In the genomic region with DNA sequence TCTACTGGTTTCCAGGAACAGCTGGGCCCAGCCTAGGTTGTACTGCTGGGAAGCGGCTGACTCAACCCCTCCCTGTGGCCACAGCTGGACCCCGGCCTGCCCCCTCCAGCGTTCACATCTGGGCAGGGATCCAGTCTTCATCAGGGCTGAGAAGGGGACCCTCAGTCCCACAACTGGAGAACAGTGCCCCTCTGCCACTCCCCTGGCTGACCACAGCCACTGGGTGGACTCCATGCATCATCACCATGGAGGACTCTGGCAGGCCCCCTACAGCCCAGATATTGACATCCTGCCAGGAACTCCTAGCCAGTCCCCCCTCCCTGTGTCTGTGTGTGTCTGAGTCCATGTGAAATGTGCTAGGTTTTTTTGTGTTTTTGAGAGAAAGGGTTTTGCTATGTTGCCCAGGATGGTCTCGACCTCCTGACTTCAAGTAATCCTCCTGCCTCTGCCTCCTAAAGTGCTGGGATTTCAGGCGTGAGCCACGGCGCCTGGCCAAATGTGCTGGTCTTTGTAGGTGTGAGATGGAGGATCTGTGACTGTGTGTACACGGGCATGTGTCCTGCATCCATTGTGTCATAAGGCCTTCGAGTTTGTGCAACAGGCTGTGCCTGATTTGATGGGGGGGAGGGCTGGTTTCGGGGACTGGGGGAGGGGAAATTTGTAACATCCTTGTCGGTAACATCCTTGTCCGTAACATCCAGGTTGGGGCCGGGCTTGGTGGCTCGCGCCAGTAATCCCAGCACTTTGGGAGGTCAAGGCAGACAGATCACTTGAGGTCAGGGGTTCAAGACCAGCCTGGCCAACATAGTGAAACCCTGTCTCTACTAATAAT, we compare ENCODE assay signal across 8 cellular contexts. TPM values are rescaled to one million over a fixed set of nuclear protein-coding genes. Genes with fewer than 3 reads are reported as not detected.
DNase-seq lines count a peak whose midpoint lies in the region; FAIRE-seq and TF ChIP-seq lines count a peak whose summit lies in the region.

No MANE protein-coding gene starts in this region.

- intact Hi-C loops in uterus (cut with DNase I; ENCODE audit: low total_unique reads) = no loop called here

- TF ChIP-seq CTCF in 22Rv1 (IDR thresholded peaks at IDR 0.05) (no peak), GM12864 (IDR thresholded peaks at IDR 0.05; ENCODE audit: low read depth, low read length, missing control alignments) (peak; percentile 29), coronary artery (IDR thresholded peaks at IDR 0.05) (no peak), uterus (IDR thresholded peaks at IDR 0.05) (no peak)

- peaks cover 0 to 19% of the 10 kb centered on the region in 2 donors for H3K4me1 ChIP-seq in uterus

- no peaks in the 10 kb centered on the region for H3K36me3 ChIP-seq in uterus

- no peaks in the 10 kb centered on the region for H3K27me3 ChIP-seq in uterus

- H3K4me3 ChIP-seq in GM12864 (ENCODE audit: low read depth, low read length) (peak overlapping the region; percentile 68), coronary artery (peak overlapping the region; percentile 91), uterus (peak overlapping the region in 1 of 2 donors; percentile 48)

- H3K27ac ChIP-seq in 22Rv1 (peak overlapping the region; percentile 95), coronary artery (peak overlapping the region; percentile 88 to 100), uterus (peak overlapping the region; percentile 88 to 89)

- no peaks in the 10 kb centered on the region for H3K9me3 ChIP-seq in uterus

- FAIRE-seq in RCC 7860 (lab: Jason Lieb, UNC) = peak; percentile 33

- DNase-seq in GM12864 (ENCODE audit: low read depth) (no peak), RCC 7860 (ENCODE audit: low spot score) (peak; percentile 70), coronary artery (ENCODE audit: low spot score) (peak; percentile 90), mesenteric fat pad (ENCODE audit: low spot score) (peak; percentile 93), uterus (peak; percentile 69 to 75), NCI-H526 treated with DMSO at 0.1 percent for 48 hours (lab: John Stamatoyannopoulos, UW) (no peak)
- no peak for DNase-seq in effector CD8-positive, alpha-beta T cell (lab: John Stamatoyannopoulos, UW)

- peak in 1 of 2 donors; percentile 9 for TF ChIP-seq POLR2A in uterus (IDR thresholded peaks at IDR 0.05)

RNA-seq across cellular contexts. Expression of gene HOOK2, which starts 4.0 kb away (rescaled TPM):
- total RNA-seq in mesenteric fat pad = 57.7 TPM
- 10 to 100 TPM in 2 of 4 donors, 1 to 10 TPM in 1, under 1 TPM in 1; 0.59 to 37.5 (median 14.0) TPM for total RNA-seq in uterus

RNA-seq across cellular contexts. Expression of gene JUNB, which starts 11.9 kb away (rescaled TPM):
- total RNA-seq in mesenteric fat pad = 800 TPM
- 100 to 1,000 TPM in 1 of 4 donors, 10 to 100 TPM in 3; 47.4 to 417 (median 81.5) TPM for total RNA-seq in uterus

RNA-seq across cellular contexts. Expression of gene PRDX2, which starts 22.2 kb away (rescaled TPM):
- total RNA-seq in mesenteric fat pad (238 TPM), uterus (100 to 1,000 TPM; 148 to 178 (median 163) TPM)

RNA-seq across cellular contexts. Expression of gene THSD8, which starts 22.5 kb away (rescaled TPM):
- total RNA-seq in mesenteric fat pad (2.1 TPM), uterus (1 to 10 TPM in 1 of 4 donors, not detected in 3; 4.1 TPM)

RNA-seq across cellular contexts. Expression of gene RNASEH2A, which starts 27.0 kb away (rescaled TPM):
- 2.7 TPM for total RNA-seq in mesenteric fat pad
- 10 to 100 TPM in 1 of 4 donors, 1 to 10 TPM in 3; 2.3 to 18.9 (median 3.1) TPM for total RNA-seq in uterus

Comparison
In these comparisons a context has a peak if more than half of its experiments do, and no peak if none do; other contexts are left out.
1. DNase-seq: peak in RCC 7860 (single experiment), coronary artery (single experiment), mesenteric fat pad (single experiment) and uterus (2 of 2); none in GM12864 (single experiment), effector CD8-positive, alpha-beta T cell (single experiment) and NCI-H526 treated with DMSO at 0.1 percent for 48 hours (single experiment).
2. Peak in every context shown above with its lines, with median percentiles within 50 percentile points of each other: H3K27ac ChIP-seq.